15 cellular contexts compared by ENCODE assay signal in genomic region chr17:36496018-36496789, GRCh38. TPM values are rescaled to one million over a fixed set of nuclear protein-coding genes. Genes with fewer than 3 reads are reported as not detected.
DNase-seq lines count a peak whose midpoint lies in the region; ATAC-seq and TF ChIP-seq lines count a peak whose summit lies in the region.
"Had no signal": no experiment of that assay in that cellular context is flagged by ENCODE, and none has a peak within 500 bp of the region (broad histone marks: within the 10 kb centered on the region; RNA-seq: fewer than 3 reads in every experiment).

No MANE protein-coding gene starts in this region.

- no peaks in the 10 kb centered on the region for H3K9me3 ChIP-seq in right lobe of liver
- H3K9me3 ChIP-seq in CD4-positive, alpha-beta T cell (ENCODE audit: control insufficient read depth, low read length) = no peaks in the 10 kb centered on the region
- H3K9me3 ChIP-seq in PC-9 (ENCODE audit: insufficient read depth, low read depth) = no peaks in the 10 kb centered on the region
- H3K9me3 ChIP-seq: heart left ventricle, left ventricle myocardium inferior, tibial nerve had no signal

- H3K4me1 ChIP-seq in right lobe of liver (peaks cover 0 to 23% (median 0%) of the 10 kb centered on the region in 4 donors), PC-9 (replicated peaks; ENCODE audit: insufficient read depth) (no peaks in the 10 kb centered on the region)

- H3K9me3 Mint-ChIP-seq in activated naive CD4-positive, alpha-beta T cell treated with anti-CD3 and anti-CD28 coated beads, Interleukin-2, amount 50 U/mL, for 72 hours = no peaks in the 10 kb centered on the region
- no peaks in the 10 kb centered on the region for H3K9me3 Mint-ChIP-seq in CD4-positive, alpha-beta T cell
- H3K9me3 Mint-ChIP-seq: activated B cell treated with CpG ODN at 0.5 μM for 24 hours had no signal

- BruUV-seq in PC-9 (replicated peaks; lab: Mats Ljungman, UMichigan) = no TSS peak

- CTCF ChIA-PET in CD4-positive, alpha-beta T cell (lab: Charles Lee) = no interaction called here
- CTCF ChIA-PET in PC-9 (lab: Charles Lee) = no interaction called here

- no peak overlapping the region for H3K4me3 ChIP-seq in right lobe of liver
- no peak overlapping the region for H3K4me3 ChIP-seq in PC-9
- H3K4me3 ChIP-seq: heart left ventricle, left ventricle myocardium inferior, tibial nerve had no signal

- H3K4me1 Mint-ChIP-seq in CD4-positive, alpha-beta T cell (ENCODE audit: low read depth) = peaks cover 13% of the 10 kb centered on the region

- no peak for ATAC-seq in activated naive CD4-positive, alpha-beta T cell treated with anti-CD3 and anti-CD28 coated beads, Interleukin-2, amount 50 U/mL, for 72 hours
- ATAC-seq in right lobe of liver (peak; percentile 27 to 77 (median 38)), Right ventricle myocardium inferior (no peak)
- no peak for ATAC-seq in CD4-positive, alpha-beta T cell (ENCODE audit: poor library complexity)

- H3K27ac ChIP-seq in right lobe of liver (no peak overlapping the region), PC-9 (no peak overlapping the region)
- H3K27ac ChIP-seq in CD4-positive, alpha-beta T cell (ENCODE audit: low read depth, low read length) = no peak overlapping the region
- H3K27ac ChIP-seq: heart left ventricle, left ventricle myocardium inferior had no signal

- H3K4me3 Mint-ChIP-seq in CD4-positive, alpha-beta T cell = no peak overlapping the region
- H3K4me3 Mint-ChIP-seq: activated B cell treated with CpG ODN at 0.5 μM for 24 hours had no signal

- WGBS in right lobe of liver (ENCODE audit: insufficient coverage, low coverage, low lambda C conversion rate, missing lambda C conversion rate) = 69% methylated on average over 6 of the region's 9 CpGs

- H3K27me3 ChIP-seq in right lobe of liver (no peaks in the 10 kb centered on the region), PC-9 (ENCODE audit: insufficient read depth, low read depth) (no peaks in the 10 kb centered on the region)
- H3K27me3 ChIP-seq in CD4-positive, alpha-beta T cell (ENCODE audit: control insufficient read depth, insufficient read depth, low read length) = no peaks in the 10 kb centered on the region
- H3K27me3 ChIP-seq: heart left ventricle, tibial nerve had no signal

- peaks cover 19% of the 10 kb centered on the region; the same call in 1 of the 2 replicates for H3F3A ChIP-seq in PC-9 (ENCODE audit: insufficient read depth, low read depth)

- POLR2A ChIA-PET in CD4-positive, alpha-beta T cell (lab: Charles Lee) = interaction anchor here (0.6 kb wide), 1 partner anchor 744 kb away, joined by 4 read pairs; no protein-coding TSS in a partner anchor
- POLR2A ChIA-PET in PC-9 (lab: Charles Lee; ENCODE audit: unreplicated experiment) = no interaction called here

- TF ChIP-seq CTCF in right lobe of liver (IDR thresholded peaks at IDR 0.05) (no peak), PC-9 (conservative IDR thresholded peaks at IDR 0.05) (no peak)
- TF ChIP-seq CTCF in CD4-positive, alpha-beta T cell (IDR thresholded peaks at IDR 0.05) = no peak

- TF ChIP-seq POLR2A in right lobe of liver (IDR thresholded peaks at IDR 0.05) = no peak

- peaks cover 6 to 9% of the 10 kb centered on the region in 2 donors for H3K36me3 Mint-ChIP-seq in activated naive CD4-positive, alpha-beta T cell treated with anti-CD3 and anti-CD28 coated beads, Interleukin-2, amount 50 U/mL, for 72 hours
- H3K36me3 Mint-ChIP-seq in CD4-positive, alpha-beta T cell (ENCODE audit: low read depth) = peaks cover 72% of the 10 kb centered on the region

- H3K27me3 Mint-ChIP-seq in CD4-positive, alpha-beta T cell = no peaks in the 10 kb centered on the region
- H3K27me3 Mint-ChIP-seq: activated B cell treated with CpG ODN at 0.5 μM for 24 hours had no signal

- H3K27ac Mint-ChIP-seq in activated naive CD4-positive, alpha-beta T cell treated with anti-CD3 and anti-CD28 coated beads, Interleukin-2, amount 50 U/mL, for 72 hours = peak overlapping the region; percentile 7 to 84
- H3K27ac Mint-ChIP-seq in CD4-positive, alpha-beta T cell = no peak overlapping the region
- H3K27ac Mint-ChIP-seq: activated B cell treated with CpG ODN at 0.5 μM for 24 hours had no signal

- intact Hi-C loops in right lobe of liver (cut with DNase I) (no loop called here), PC-9 (cut with micrococcal nuclease; ENCODE audit: unreplicated experiment) (no loop called here), Right ventricle myocardium inferior (cut with DNase I) (no loop called here)
- intact Hi-C loops in CD4-positive, alpha-beta T cell (cut with DNase I, micrococcal nuclease) = loop anchor here in 1 of 2 experiments (10.0 kb wide), 1 partner anchor 651 kb away; no protein-coding TSS in a partner anchor

- no peak overlapping the region for H3K4me2 ChIP-seq in PC-9

- no peaks in the 10 kb centered on the region for H3K9me2 ChIP-seq in PC-9 (ENCODE audit: insufficient read depth)

- H3K79me2 ChIP-seq in PC-9 (ENCODE audit: low read depth) = 0 out of 2 replicates have a peak, but pooled peaks cover under 1% of the 10 kb centered on the region

- H4K20me1 ChIP-seq in PC-9 (ENCODE audit: insufficient read depth) = peaks cover 6% of the 10 kb centered on the region

- no peak overlapping the region for H2AFZ ChIP-seq in PC-9

- DNase-seq in activated naive CD4-positive, alpha-beta T cell treated with anti-CD3 and anti-CD28 coated beads, Interleukin-2, amount 50 U/mL, for 72 hours (ENCODE audit: low spot score in 2 of 2) = no peak
- DNase-seq in activated naive CD4-positive, alpha-beta T cell treated with Interleukin-2 at 50 U/mL for 16 hours = no peak
- DNase-seq in cerebellar cortex (ENCODE audit: low spot score) = peak; percentile 16
- peak in 1 of 3 donors; percentile 38 for DNase-seq in right lobe of liver
- DNase-seq in superior temporal gyrus (ENCODE audit: extremely low spot score) = peak; percentile 74
- DNase-seq in CD4-positive, alpha-beta T cell = no peak
- no peak for DNase-seq in PC-9
- no peak for DNase-seq in Right ventricle myocardium inferior (ENCODE audit: missing footprints)
- DNase-seq: activated B cell treated with CpG ODN at 0.5 μM for 24 hours; activated T-cell treated with anti-CD3 and anti-CD28 coated beads, Interleukin-2, amount 50 U/mL, for 48 hours; DMS53; heart left ventricle; left ventricle myocardium inferior; NCI-H226 had no signal

- peaks cover 0 to 57% (median 21%) of the 10 kb centered on the region in 4 donors for H3K36me3 ChIP-seq in right lobe of liver
- peaks cover 17% of the 10 kb centered on the region; the same call in 1 of the 2 replicates for H3K36me3 ChIP-seq in PC-9 (ENCODE audit: low read depth)

RNA-seq across cellular contexts. Expression of gene ZNHIT3, which starts 9.7 kb away (rescaled TPM):
- 10 to 100 TPM; 47.4 to 62.3 TPM for total RNA-seq in activated naive CD4-positive, alpha-beta T cell treated with anti-CD3 and anti-CD28 coated beads, Interleukin-2, amount 50 U/mL, for 72 hours
- 10 to 100 TPM; 11.2 to 16.6 (median 12.5) TPM for total RNA-seq in right lobe of liver
- 10 to 100 TPM; 70.2 to 73.9 TPM for total RNA-seq in CD4-positive, alpha-beta T cell
- total RNA-seq in PC-9 (2021) = 32.1 and 35.5 TPM in 2 replicates
- 21.3 TPM for total RNA-seq in Right ventricle myocardium inferior

RNA-seq across cellular contexts. Expression of gene MYO19, which starts 38.5 kb away (rescaled TPM):
- 100 to 1,000 TPM; 153 to 170 TPM for total RNA-seq in activated naive CD4-positive, alpha-beta T cell treated with anti-CD3 and anti-CD28 coated beads, Interleukin-2, amount 50 U/mL, for 72 hours
- total RNA-seq in right lobe of liver (10 to 100 TPM; 20.6 to 40.5 (median 28.9) TPM), PC-9 (2021) (110 and 115 TPM in 2 replicates), Right ventricle myocardium inferior (16.1 TPM)
- total RNA-seq in CD4-positive, alpha-beta T cell = 10 to 100 TPM; 64.4 to 70.5 TPM

RNA-seq across cellular contexts. Expression of gene PIGW, which starts 38.6 kb away (rescaled TPM):
- 10 to 100 TPM in 1 of 2 donors, 1 to 10 TPM in 1; 7.7 to 11.6 TPM for total RNA-seq in activated naive CD4-positive, alpha-beta T cell treated with anti-CD3 and anti-CD28 coated beads, Interleukin-2, amount 50 U/mL, for 72 hours
- total RNA-seq in right lobe of liver = 1 to 10 TPM; 3.0 to 6.1 (median 4.1) TPM
- 1 to 10 TPM; 3.3 to 3.4 TPM for total RNA-seq in CD4-positive, alpha-beta T cell
- 6.3 and 8.0 TPM in 2 replicates for total RNA-seq in PC-9 (2021)
- total RNA-seq in Right ventricle myocardium inferior = 5.8 TPM

RNA-seq across cellular contexts. Expression of gene GGNBP2, which starts 48.5 kb away (rescaled TPM):
- 100 to 1,000 TPM in 1 of 2 donors, 10 to 100 TPM in 1; 97.7 to 151 TPM for total RNA-seq in activated naive CD4-positive, alpha-beta T cell treated with anti-CD3 and anti-CD28 coated beads, Interleukin-2, amount 50 U/mL, for 72 hours
- 10 to 100 TPM; 24.3 to 39.6 (median 35.3) TPM for total RNA-seq in right lobe of liver
- 100 to 1,000 TPM; 216 to 228 TPM for total RNA-seq in CD4-positive, alpha-beta T cell
- 51.4 and 59.6 TPM in 2 replicates for total RNA-seq in PC-9 (2021)
- 44.5 TPM for total RNA-seq in Right ventricle myocardium inferior

Comparison
In these comparisons a context has a peak if more than half of its experiments do, and no peak if none do; other contexts are left out.
1. ATAC-seq: peak in right lobe of liver (4 of 4); none in activated naive CD4-positive, alpha-beta T cell treated with anti-CD3 and anti-CD28 coated beads, Interleukin-2, amount 50 U/mL, for 72 hours (0 of 2), CD4-positive, alpha-beta T cell (single experiment) and Right ventricle myocardium inferior (single experiment).
2. DNase-seq: peak in cerebellar cortex (single experiment) and superior temporal gyrus (single experiment); none in activated naive CD4-positive, alpha-beta T cell treated with anti-CD3 and anti-CD28 coated beads, Interleukin-2, amount 50 U/mL, for 72 hours (0 of 2), activated naive CD4-positive, alpha-beta T cell treated with Interleukin-2 at 50 U/mL for 16 hours (single experiment), CD4-positive, alpha-beta T cell (0 of 10), PC-9 (0 of 2) and Right ventricle myocardium inferior (single experiment).